16 cellular contexts compared by ENCODE assay signal in genomic region chr12:89236237-89236636, GRCh38.
DNase-seq lines count a peak whose midpoint lies in the region; ATAC-seq and TF ChIP-seq lines count a peak whose summit lies in the region.
"Had no signal": no experiment of that assay in that cellular context is flagged by ENCODE, and none has a peak within 500 bp of the region (broad histone marks: within the 10 kb centered on the region; RNA-seq: fewer than 3 reads in every experiment).

No MANE protein-coding gene starts in this region.

- POLR2A ChIA-PET in CD4-positive, alpha-beta T cell (lab: Charles Lee): interaction anchor here (1.3 to 2.6 kb wide), 3 partner anchors 8 to 116 kb away, joined by 7 to 16 read pairs (median 8); partner anchors contain the start of gene DUSP6

- H3K4me1 ChIP-seq in left lung: peaks cover 0 to 25% of the 10 kb centered on the region in 2 donors

- DNase-seq in DMS53 treated with DMSO at 0.1 percent for 48 hours (lab: John Stamatoyannopoulos, UW; ENCODE audit: unreplicated experiment) (peak; percentile 57), HT1080 (ENCODE audit: low read depth) (peak; percentile 88), astrocyte of the hippocampus (ENCODE audit: low read depth, low spot score) (peak; percentile 6), left lung (no peak), NCI-H187 (lab: John Stamatoyannopoulos, UW) (no peak), GOT3 (lab: John Stamatoyannopoulos, UW) (no peak)
- no peak for DNase-seq in CD4-positive, alpha-beta T cell
- DNase-seq: Calu3; NCI-H1105; NCI-H345; Peyer's patch; stimulated activated CD4-positive, alpha-beta T cell treated with anti-CD3 and anti-CD28 coated beads, Interleukin-15, amount 100 ng/mL, for 24 hours; T-helper 9 cell had no signal

- ATAC-seq in left lung: peak; percentile 39
- no peak for ATAC-seq in GM18858 (IDR thresholded peaks at IDR 0.05; ENCODE audit: unreplicated experiment)
- ATAC-seq in CD4-positive, alpha-beta T cell (ENCODE audit: poor library complexity): no peak

- H3K36me3 Mint-ChIP-seq in CD4-positive, alpha-beta T cell (ENCODE audit: low read depth): no peaks in the 10 kb centered on the region
- H3K36me3 Mint-ChIP-seq: memory B cell had no signal

- peak overlapping the region in 1 of 2 donors; percentile 43 for H3K27ac ChIP-seq in left lung
- H3K27ac ChIP-seq in CD4-positive, alpha-beta T cell (ENCODE audit: low read depth, low read length): no peak overlapping the region
- H3K27ac ChIP-seq: Peyer's patch had no signal

- TF ChIP-seq CTCF in left lung (IDR thresholded peaks at IDR 0.05): no peak
- no peak for TF ChIP-seq CTCF in CD4-positive, alpha-beta T cell (IDR thresholded peaks at IDR 0.05)

- no peak overlapping the region for H3K4me3 ChIP-seq in left lung
- H3K4me3 ChIP-seq: Peyer's patch had no signal

- H3K27me3 Mint-ChIP-seq in CD4-positive, alpha-beta T cell: no peaks in the 10 kb centered on the region
- H3K27me3 Mint-ChIP-seq: dendritic cell treated with granulocyte-macrophage colony-stimulating factor and Interleukin-4, amounts not matched to agents 40 ng/mL and 50 ng/mL, for 4 days had no signal

- H3K4me3 Mint-ChIP-seq in CD4-positive, alpha-beta T cell: no peak overlapping the region
- H3K4me3 Mint-ChIP-seq: dendritic cell treated with granulocyte-macrophage colony-stimulating factor and Interleukin-4, amounts not matched to agents 40 ng/mL and 50 ng/mL, for 4 days; memory B cell had no signal

- intact Hi-C loops in left lung (cut with DNase I): no loop called here
- intact Hi-C loops in CD4-positive, alpha-beta T cell (cut with DNase I, micrococcal nuclease): loop anchor here in 1 of 2 experiments (5.0 kb wide), 1 partner anchor 121 kb away; no protein-coding TSS in a partner anchor

- H3K4me1 Mint-ChIP-seq in CD4-positive, alpha-beta T cell (ENCODE audit: low read depth): peaks cover 89% of the 10 kb centered on the region

- CTCF ChIA-PET in CD4-positive, alpha-beta T cell (lab: Charles Lee): no interaction called here

- no peaks in the 10 kb centered on the region for H3K9me3 ChIP-seq in left lung
- no peaks in the 10 kb centered on the region for H3K9me3 ChIP-seq in CD4-positive, alpha-beta T cell (ENCODE audit: control insufficient read depth, low read length)
- H3K9me3 ChIP-seq: Peyer's patch had no signal

- H3K27me3 ChIP-seq in left lung: no peaks in the 10 kb centered on the region
- H3K27me3 ChIP-seq in CD4-positive, alpha-beta T cell (ENCODE audit: control insufficient read depth, insufficient read depth, low read length): no peaks in the 10 kb centered on the region
- H3K27me3 ChIP-seq: Peyer's patch had no signal

- no peaks in the 10 kb centered on the region for H3K36me3 ChIP-seq in left lung
- H3K36me3 ChIP-seq: Peyer's patch had no signal

- no peak overlapping the region for H3K27ac Mint-ChIP-seq in CD4-positive, alpha-beta T cell
- H3K27ac Mint-ChIP-seq: dendritic cell treated with granulocyte-macrophage colony-stimulating factor and Interleukin-4, amounts not matched to agents 40 ng/mL and 50 ng/mL, for 4 days had no signal

- no peaks in the 10 kb centered on the region for H3K9me3 Mint-ChIP-seq in CD4-positive, alpha-beta T cell

Comparison
In these comparisons a context has a peak if more than half of its experiments do, and no peak if none do; other contexts are left out.
1. DNase-seq: peak in DMS53 treated with DMSO at 0.1 percent for 48 hours (single experiment), HT1080 (single experiment) and astrocyte of the hippocampus (single experiment); none in left lung (0 of 2), CD4-positive, alpha-beta T cell (0 of 10), NCI-H187 (0 of 2) and GOT3 (single experiment).